Comparison of ENCODE assay signal across 14 cellular contexts in the genomic region with DNA sequence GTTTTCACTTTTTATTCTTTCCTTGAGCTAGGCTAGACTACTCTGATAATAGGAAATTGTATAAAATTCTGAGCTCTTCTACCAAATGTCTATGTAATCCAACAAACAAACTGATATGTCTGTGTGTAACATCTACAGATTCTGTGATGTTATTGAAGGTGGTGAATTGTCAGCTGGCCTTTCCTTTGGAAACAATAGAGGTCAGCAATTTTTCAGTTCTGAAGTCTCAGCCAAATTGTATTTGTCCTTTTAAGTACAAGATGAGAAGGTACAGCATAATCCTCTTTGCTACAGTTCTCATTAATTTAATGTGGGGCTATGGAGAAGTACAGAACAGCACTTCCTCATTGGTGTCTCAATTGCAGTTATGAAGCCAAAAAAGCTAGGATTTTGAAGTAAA.
"Had no signal": no experiment of that assay in that cellular context is flagged by ENCODE, and none has a peak within 500 bp of the region (broad histone marks: within the 10 kb centered on the region; RNA-seq: fewer than 3 reads in every experiment).

No MANE protein-coding gene starts in this region.

- ATAC-seq: activated CD8-positive, alpha-beta T cell treated with anti-CD3 and anti-CD28 coated beads, Interleukin-2, amount 10 ng/mL, durations not matched to agents 7 days and 5 days; heart left ventricle; left cardiac atrium; stimulated activated naive CD8-positive, alpha-beta T cell treated with anti-CD3 and anti-CD28 coated beads, Interleukin-15, Interleukin-2, amounts not matched to agents 100 U/mL and 50 U/mL, for 24 hours had no signal

- DNase-seq: activated CD4-positive, alpha-beta T cell treated with anti-CD3 and anti-CD28 coated beads, Interleukin-2, amount 10 ng/mL, durations not matched to agents 7 days and 5 days; activated CD8-positive, alpha-beta T cell treated with anti-CD3 and anti-CD28 coated beads, Interleukin-2, amount 10 ng/mL, durations not matched to agents 7 days and 5 days; activated gamma-delta T cell treated with Interleukin-2 at 50 U/mL for 16 hours; activated T-cell treated with anti-CD3 and anti-CD28 coated beads, Interleukin-2, amount 50 U/mL, for 1 hour; aorta; heart left ventricle; islet precursor cell; left cardiac atrium; mesenchymal stem cell; ovary; stimulated activated CD4-positive, alpha-beta T cell treated with anti-CD3 and anti-CD28 coated beads, Interleukin-4, amount 100 ng/mL, for 24 hours; stimulated activated naive CD8-positive, alpha-beta T cell treated with anti-CD3 and anti-CD28 coated beads, Interleukin-15, Interleukin-2, amounts not matched to agents 100 U/mL and 50 U/mL, for 24 hours; T1000; upper lobe of left lung had no signal
